Comparison of ENCODE assay signal across 1 cellular context in the genomic region with DNA sequence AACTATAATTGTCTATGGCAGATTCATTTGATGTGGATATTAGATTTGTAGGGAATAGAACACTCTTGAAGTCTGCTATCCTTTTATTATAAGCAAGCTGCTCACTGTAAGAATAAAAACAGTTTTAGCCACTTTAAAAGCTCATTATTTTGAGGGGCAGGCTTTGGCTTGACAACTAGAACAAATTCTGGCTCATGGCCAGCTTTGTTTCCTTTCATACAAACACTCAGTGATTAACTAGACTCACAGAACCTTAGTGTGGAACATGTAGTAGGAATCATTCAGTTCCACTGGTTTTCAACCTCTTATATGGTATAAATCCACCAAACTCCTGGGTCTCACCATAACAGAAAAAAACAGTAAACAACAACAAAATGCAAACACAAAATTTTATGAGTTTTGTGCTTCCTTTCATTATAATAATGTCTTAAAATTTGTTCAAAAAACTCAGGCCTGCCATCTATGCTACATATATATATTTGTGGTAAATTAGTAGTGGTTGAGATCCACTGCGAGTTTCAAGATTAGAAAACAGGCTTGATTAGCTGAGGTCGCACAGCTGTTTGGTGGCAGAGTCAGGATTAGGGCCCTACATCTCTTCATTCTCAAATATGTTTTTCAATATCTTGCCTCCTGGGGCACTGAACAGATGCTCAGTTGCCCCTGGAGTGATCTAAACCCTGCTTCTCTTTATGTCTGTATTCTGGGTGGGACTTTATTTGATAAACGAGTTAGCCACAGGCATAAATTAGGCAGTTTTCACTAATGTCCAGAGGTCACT.
TF ChIP-seq lines count a peak whose summit lies in the region.

No MANE protein-coding gene starts in this region.

TF ChIP-seq in HepG2, 621 proteins besides CTCF, POLR2A, EP300 and RAD21:
- TF ChIP-seq NR2F1 (CRISPR knock-in tag; IDR thresholded peaks at IDR 0.05) (no peak), MYC (CRISPR knock-in tag; IDR thresholded peaks at IDR 0.05; ENCODE audit: borderline replicate concordance) (no peak), HES4 (CRISPR knock-in tag; IDR thresholded peaks at IDR 0.05; ENCODE audit: borderline replicate concordance) (no peak), KDM1A (CRISPR knock-in tag; IDR thresholded peaks at IDR 0.05) (no peak)
TF ChIP-seq in HepG2: peak in this region for 0.
